ENCODE assay signal across 18 cellular contexts in the genomic region with DNA sequence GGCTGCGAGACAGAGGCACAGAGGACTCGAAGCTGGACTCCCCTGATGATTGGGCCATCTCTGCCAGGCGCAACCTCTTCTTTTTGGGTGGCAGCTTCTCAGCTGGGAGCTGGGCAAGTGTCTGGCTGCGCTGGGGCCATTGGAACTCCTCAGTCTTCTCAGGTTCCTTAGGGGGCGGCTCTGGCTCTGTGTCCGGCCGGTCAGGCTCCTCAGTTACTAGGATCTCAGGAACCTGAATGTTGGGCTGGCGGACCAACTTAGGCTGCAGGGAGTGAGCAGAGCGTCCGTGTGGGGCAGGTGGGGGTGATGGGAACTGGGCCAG.
"Had no signal": no experiment of that assay in that cellular context is flagged by ENCODE, and none has a peak within 500 bp of the region (broad histone marks: within the 10 kb centered on the region; RNA-seq: fewer than 3 reads in every experiment).

No MANE protein-coding gene starts in this region.

- H3K27ac Mint-ChIP-seq: nephron progenitor cell had no signal

- H3K27me3 Mint-ChIP-seq: naive thymus-derived CD4-positive, alpha-beta T cell had no signal

- H3K4me1 ChIP-seq: heart left ventricle, right atrium auricular region, sigmoid colon, tibial artery, upper lobe of left lung had no signal

- H3K27me3 ChIP-seq: heart left ventricle, neutrophil, right atrium auricular region, sigmoid colon, tibial artery, upper lobe of left lung had no signal

- H3K9me3 ChIP-seq: heart left ventricle, neutrophil, right atrium auricular region, sigmoid colon, tibial artery, upper lobe of left lung had no signal

- H3K4me3 ChIP-seq: coronary artery, heart left ventricle, right atrium auricular region, sigmoid colon, skin epidermis, tibial artery, upper lobe of left lung had no signal

- ATAC-seq: heart left ventricle; left lobe of liver; naive thymus-derived CD4-positive, alpha-beta T cell; stimulated activated naive CD8-positive, alpha-beta T cell treated with anti-CD3 and anti-CD28 coated beads, Interleukin-15, Interleukin-2, amounts not matched to agents 100 U/mL and 50 U/mL, for 24 hours had no signal

- H3K9me3 Mint-ChIP-seq: naive thymus-derived CD4-positive, alpha-beta T cell; nephron progenitor cell had no signal

- H3K27ac ChIP-seq: coronary artery, heart left ventricle, neutrophil, right atrium auricular region, sigmoid colon, skin epidermis, tibial artery, upper lobe of left lung had no signal

- H3K4me3 Mint-ChIP-seq: naive thymus-derived CD4-positive, alpha-beta T cell; nephron progenitor cell had no signal

- DNase-seq: effector CD4-positive, alpha-beta T cell; foreskin melanocyte; heart left ventricle; hippocampal formation; kidney glomerular epithelial cell; mammary epithelial cell; nephron progenitor cell; sigmoid colon; stimulated activated CD4-positive, alpha-beta T cell treated with anti-CD3 and anti-CD28 coated beads, Interleukin-12 subunit alpha, Interleukin-12 subunit beta, amount 100 ng/mL, for 4 hours; stimulated activated naive CD8-positive, alpha-beta T cell treated with anti-CD3 and anti-CD28 coated beads, Interleukin-15, Interleukin-2, amounts not matched to agents 100 U/mL and 50 U/mL, for 24 hours; tibial artery had no signal

- H3K36me3 ChIP-seq: neutrophil, right atrium auricular region, sigmoid colon had no signal
